Comparison of ENCODE assay signal across 8 cellular contexts in genomic region chr22:44026630-44027511, GRCh38. TPM values are rescaled to one million over a fixed set of nuclear protein-coding genes. Genes with fewer than 3 reads are reported as not detected.
DNase-seq lines count a peak whose midpoint lies in the region; ATAC-seq, FAIRE-seq and TF ChIP-seq lines count a peak whose summit lies in the region.

No MANE protein-coding gene starts in this region.

- no peaks in the 10 kb centered on the region; the same call in 1 of the 2 replicates for H3K79me1 ChIP-seq in H1 (ENCODE audit: low read depth, low read length)

- POLR2A ChIA-PET in activated CD4-positive, alpha-beta T cell treated with anti-CD3 and anti-CD28 coated beads for 36 hours (lab: Charles Lee), result interaction anchor here (0.6 kb wide), 1 partner anchor 33 kb away, joined by 3 read pairs; no protein-coding TSS in a partner anchor
- POLR2A ChIA-PET in H1 (lab: Charles Lee; ENCODE audit: partially characterized antibody), result no interaction called here

- H3K4me1 Mint-ChIP-seq in activated naive CD4-positive, alpha-beta T cell treated with anti-CD3 and anti-CD28 coated beads for 36 hours (ENCODE audit: low read depth), result peaks cover 39% of the 10 kb centered on the region
- H3K4me1 Mint-ChIP-seq in activated CD4-positive, alpha-beta T cell treated with anti-CD3 and anti-CD28 coated beads for 36 hours, result peaks cover 41% of the 10 kb centered on the region

- H2BK12ac ChIP-seq in H1 (ENCODE audit: low read depth, low read length), result 0 out of 2 replicates have a peak overlapping the region, but pooled peaks have one; percentile 17

- H3K4me3 ChIP-seq in H1 (ENCODE audit: extremely low read depth in 1 of 4, insufficient read depth in 2 of 4, low read depth in 3 of 4, low read length in 4 of 4) (no peak overlapping the region), pancreas (no peak overlapping the region), tibial artery (peak overlapping the region; percentile 7 to 15)

- H3K4me3 Mint-ChIP-seq in activated naive CD4-positive, alpha-beta T cell treated with anti-CD3 and anti-CD28 coated beads for 36 hours, result peak overlapping the region; percentile 67
- peak overlapping the region; percentile 78 for H3K4me3 Mint-ChIP-seq in activated CD4-positive, alpha-beta T cell treated with anti-CD3 and anti-CD28 coated beads for 36 hours

- ATAC-seq in HG03521 (IDR thresholded peaks at IDR 0.05; ENCODE audit: unreplicated experiment), result peak; percentile 48
- peak; percentile 76 for ATAC-seq in activated CD4-positive, alpha-beta T cell treated with anti-CD3 and anti-CD28 coated beads for 36 hours
- peak in 3 of 4 donors; percentile 17 to 65 (median 52) for ATAC-seq in pancreas

- H2BK15ac ChIP-seq in H1 (ENCODE audit: low read length), result no peak overlapping the region

- no peak for TF ChIP-seq POLR2A in H1 (IDR thresholded peaks at IDR 0.05; ENCODE audit: control extremely low read depth in 1 of 2, low read depth in 2 of 2, low read length in 2 of 2)

- no peak overlapping the region for H3K23ac ChIP-seq in H1 (ENCODE audit: insufficient read length)

- H3K36me3 Mint-ChIP-seq in activated naive CD4-positive, alpha-beta T cell treated with anti-CD3 and anti-CD28 coated beads for 36 hours (ENCODE audit: low read depth), result peaks cover 2% of the 10 kb centered on the region
- peaks cover 2% of the 10 kb centered on the region for H3K36me3 Mint-ChIP-seq in activated CD4-positive, alpha-beta T cell treated with anti-CD3 and anti-CD28 coated beads for 36 hours (ENCODE audit: low read depth)

- FAIRE-seq in H1 (lab: Jason Lieb, UNC) (no peak), pancreas (lab: Jason Lieb, UNC) (no peak)

- H3K9ac ChIP-seq in H1 (replicated peaks in 1 of 4; ENCODE audit: extremely low read depth in 1 of 4, low read depth in 3 of 4, low read length in 3 of 4), result 0 out of 7 replicates have a peak overlapping the region, but pooled peaks of 1 of the 4 experiments have one; percentile 1

- H3K27ac Mint-ChIP-seq in activated naive CD4-positive, alpha-beta T cell treated with anti-CD3 and anti-CD28 coated beads for 36 hours, result peak overlapping the region; percentile 86
- H3K27ac Mint-ChIP-seq in activated CD4-positive, alpha-beta T cell treated with anti-CD3 and anti-CD28 coated beads for 36 hours, result peak overlapping the region; percentile 93

- H4K20me1 ChIP-seq in H1 (replicated peaks in 1 of 2; ENCODE audit: control insufficient read depth in 1 of 2, insufficient read depth in 2 of 2, low read length in 2 of 2), result no peaks in the 10 kb centered on the region

- 88% methylated on average over 25 of the region's 28 CpGs; no CpG with 5 or more reads in 1 of the 2 experiments for WGBS in H1 (ENCODE audit: extremely low coverage in 1 of 2, insufficient coverage in 1 of 2, insufficient read length in 1 of 2, insufficient replicate concordance in 2 of 2, low coverage in 1 of 2, low lambda C conversion rate in 2 of 2, missing lambda C conversion rate in 1 of 2), 2 experiments
- WGBS in pancreas, 2 donors, result 75 to 78% methylated on average over 28 of the region's 28 CpGs

- no peak overlapping the region for H3K18ac ChIP-seq in H1 (ENCODE audit: extremely low read depth, low read length)

- H2BK5ac ChIP-seq in H1 (ENCODE audit: low read depth, low read length), result no peak overlapping the region

- peaks cover 3% of the 10 kb centered on the region; the same call in 1 of the 2 replicates for H3K23me2 ChIP-seq in H1 (ENCODE audit: low read depth, low read length)

- no peak overlapping the region for H4K5ac ChIP-seq in H1 (ENCODE audit: insufficient read length, low read depth, low read length)

- no peak overlapping the region for H2AFZ ChIP-seq in H1 (ENCODE audit: low read length)

- TF ChIP-seq CTCF in H1 (IDR thresholded peaks at IDR 0.05; ENCODE audit: control extremely low read depth in 1 of 3, insufficient read depth in 1 of 3, low read depth in 1 of 3, low read length in 3 of 3) (no peak), pancreas (IDR thresholded peaks at IDR 0.05) (no peak), tibial artery (IDR thresholded peaks at IDR 0.05) (no peak)

- no peaks in the 10 kb centered on the region for H3K79me2 ChIP-seq in H1 (ENCODE audit: control insufficient read depth in 1 of 2, insufficient read depth in 2 of 2, low read length in 2 of 2)

- no peak overlapping the region for H3K56ac ChIP-seq in H1 (replicated peaks; ENCODE audit: insufficient read length, low read depth, low read length)

- TF ChIP-seq EP300 in H1 (IDR thresholded peaks at IDR 0.05; ENCODE audit: borderline replicate concordance in 1 of 2, low read depth in 2 of 2, low read length in 2 of 2), result no peak

- H3K36me3 ChIP-seq in H1 (ENCODE audit: control insufficient read depth in 2 of 4, insufficient read depth in 4 of 4, low read length in 3 of 4) (no peaks in the 10 kb centered on the region), pancreas (no peaks in the 10 kb centered on the region), tibial artery (no peaks in the 10 kb centered on the region)

- peak overlapping the region; percentile 54 for H4K91ac ChIP-seq in H1 (replicated peaks; ENCODE audit: insufficient read length, low read length)

- H3K27me3 ChIP-seq in H1 (replicated peaks in 1 of 4; ENCODE audit: control insufficient read depth in 3 of 4, extremely low read depth in 1 of 4, insufficient read depth in 3 of 4, low read length in 3 of 4) (peaks cover 0 to 8% (median 3%) of the 10 kb centered on the region in 4 experiments; a peak in 4 of 7 replicates), pancreas (no peaks in the 10 kb centered on the region), tibial artery (peaks cover 0 to 29% of the 10 kb centered on the region in 2 donors)

- H3K4me1 ChIP-seq in H1 (replicated peaks in 1 of 4; ENCODE audit: control insufficient read depth in 3 of 4, insufficient read depth in 4 of 4, low read length in 3 of 4) (peaks cover 0 to 14% (median 2%) of the 10 kb centered on the region in 4 experiments; a peak in 4 of 7 replicates), pancreas (peaks cover 0 to 3% (median 0%) of the 10 kb centered on the region in 3 donors), tibial artery (peaks cover 0 to 12% (median 7%) of the 10 kb centered on the region in 4 donors)

- no peaks in the 10 kb centered on the region for H3K9me3 ChIP-seq in H1 (ENCODE audit: insufficient read depth in 2 of 2, low read depth in 1 of 2, low read length in 1 of 2)
- no peaks in the 10 kb centered on the region for H3K9me3 ChIP-seq in pancreas
- no peaks in the 10 kb centered on the region for H3K9me3 ChIP-seq in tibial artery

- H2BK120ac ChIP-seq in H1 (replicated peaks; ENCODE audit: low read depth, low read length), result no peak overlapping the region

- peak overlapping the region; percentile 93; the same call in 1 of the 2 replicates for H2AK5ac ChIP-seq in H1 (ENCODE audit: low read depth, low read length)

- H3K27me3 Mint-ChIP-seq in activated naive CD4-positive, alpha-beta T cell treated with anti-CD3 and anti-CD28 coated beads for 36 hours (ENCODE audit: low read depth), result peaks cover 22% of the 10 kb centered on the region
- H3K27me3 Mint-ChIP-seq in activated CD4-positive, alpha-beta T cell treated with anti-CD3 and anti-CD28 coated beads for 36 hours, result peaks cover 9% of the 10 kb centered on the region

- no peak overlapping the region for H3K4me2 ChIP-seq in H1 (ENCODE audit: insufficient read depth in 1 of 2, low read depth in 2 of 2, low read length in 2 of 2)

- DNase-seq in activated naive CD4-positive, alpha-beta T cell treated with anti-CD3 and anti-CD28 coated beads for 36 hours, result peak; percentile 82
- no peak for DNase-seq in activated naive CD4-positive, alpha-beta T cell treated with anti-CD3 and anti-CD28 coated beads, Interleukin-2, amount 50 U/mL, for 16 hours
- DNase-seq in activated CD4-positive, alpha-beta T cell treated with anti-CD3 and anti-CD28 coated beads for 36 hours, result peak; percentile 86
- DNase-seq in H1 (ENCODE audit: low read depth in 1 of 2, low spot score in 2 of 2), result no peak
- peak in 3 of 6 donors; percentile 9 to 70 (median 68) for DNase-seq in pancreas
- DNase-seq in tibial artery, result peak; percentile 84 to 86
- no peak for DNase-seq in middle frontal gyrus (ENCODE audit: extremely low spot score, low spot score)

- H3K9me3 Mint-ChIP-seq in activated naive CD4-positive, alpha-beta T cell treated with anti-CD3 and anti-CD28 coated beads for 36 hours, result no peaks in the 10 kb centered on the region
- H3K9me3 Mint-ChIP-seq in activated CD4-positive, alpha-beta T cell treated with anti-CD3 and anti-CD28 coated beads for 36 hours (ENCODE audit: low read depth), result no peaks in the 10 kb centered on the region

- H3K14ac ChIP-seq in H1 (ENCODE audit: insufficient read length), result no peak overlapping the region

- H3K27ac ChIP-seq in H1 (ENCODE audit: low read depth, low read length), result no peak overlapping the region
- H3K27ac ChIP-seq in pancreas, result peak overlapping the region in 3 of 4 donors; percentile 28 to 71 (median 50)
- H3K27ac ChIP-seq in tibial artery, result peak overlapping the region; percentile 41

- H3K4ac ChIP-seq in H1 (replicated peaks; ENCODE audit: insufficient read length, low read depth, low read length), result no peak overlapping the region

- H2BK20ac ChIP-seq in H1 (ENCODE audit: low read length), result no peak overlapping the region

- CTCF ChIA-PET in activated naive CD4-positive, alpha-beta T cell treated with anti-CD3 and anti-CD28 coated beads for 36 hours (lab: Charles Lee), result interaction anchor here (2.7 kb wide), 1 partner anchor 33 kb away, joined by 12 read pairs; no protein-coding TSS in a partner anchor
- CTCF ChIA-PET in activated CD4-positive, alpha-beta T cell treated with anti-CD3 and anti-CD28 coated beads for 36 hours (lab: Charles Lee), result interaction anchor here (0.5 to 1.3 kb wide), 3 partner anchors 34 to 599 kb away, joined by 3 to 6 read pairs (median 3); partner anchors contain the start of gene SAMM50
- CTCF ChIA-PET in H1 (lab: Charles Lee; ENCODE audit: partially characterized antibody), result interaction anchor here (0.8 to 3.3 kb wide), 6 partner anchors 12 to 101 kb away, joined by 3 to 13 read pairs (median 4); no protein-coding TSS in a partner anchor

- intact Hi-C loops in activated naive CD4-positive, alpha-beta T cell treated with anti-CD3 and anti-CD28 coated beads for 36 hours (cut with micrococcal nuclease), result loop anchor here (5.0 kb wide), 1 partner anchor 155 kb away; the partner anchor contains the start of gene PARVG
- intact Hi-C loops in activated CD4-positive, alpha-beta T cell treated with anti-CD3 and anti-CD28 coated beads for 36 hours (cut with DNase I, micrococcal nuclease), result loop anchor here in 1 of 2 experiments (5.0 kb wide), 1 partner anchor 155 kb away; the partner anchor contains the start of gene PARVG
- intact Hi-C loops in pancreas (cut with DNase I), result no loop called here
- intact Hi-C loops in tibial artery (cut with DNase I; ENCODE audit: low total_unique reads), result no loop called here

- TF ChIP-seq RAD21 in H1 (IDR thresholded peaks at IDR 0.05 in 1 of 2, conservative IDR thresholded peaks at IDR 0.05 in 1 of 2; ENCODE audit: low read depth in 2 of 2, low read length in 2 of 2), result no peak

- peak overlapping the region; percentile 76 for H4K8ac ChIP-seq in H1 (ENCODE audit: extremely low read depth, insufficient read depth, low read length)

RNA-seq across cellular contexts. Expression of gene PARVB, which starts 2.8 kb away (rescaled TPM):
- total RNA-seq in activated naive CD4-positive, alpha-beta T cell treated with anti-CD3 and anti-CD28 coated beads for 36 hours, result 10 to 100 TPM; 37.2 to 37.6 TPM
- 10 to 100 TPM; 42.7 to 45.9 TPM for total RNA-seq in activated CD4-positive, alpha-beta T cell treated with anti-CD3 and anti-CD28 coated beads for 36 hours
- total RNA-seq in H1 (2021; fragmentation: NEBNext Ultra II Directional; extraction: Animal tissue kit (Norgen Biotek cat#: 25700)), result 18.6 and 19.4 TPM in 2 replicates
- polyA plus RNA-seq in H1 (2011; rRNA removed) (14.5 and 18.4 TPM in 2 replicates), pancreas (10 to 100 TPM in 1 of 2 donors, 1 to 10 TPM in 1; 9.2 to 27.3 TPM)
- 17.5 TPM for polyA plus RNA-seq in H1 (2011; cell fraction: cytosol; rRNA removed)
- 14.7 TPM for polyA plus RNA-seq in H1 (2011; cell fraction: nucleus; rRNA removed)
- polyA plus RNA-seq in H1 (2012, experiment 1 of 2), result 10.9 to 16.8 TPM (median 14.0 TPM) in 4 replicates
- 10.7 TPM for polyA plus RNA-seq in H1 (2012, experiment 2 of 2)
- polyA plus RNA-seq in H1 (2013, experiment 1 of 2), result 7.5 TPM
- 7.3 TPM for polyA plus RNA-seq in H1 (2013, experiment 2 of 2)
- polyA minus RNA-seq in H1 (2011; rRNA and poly(A)+ RNA removed), result 7.6 and 7.7 TPM in 2 replicates
- 5.4 TPM for polyA minus RNA-seq in H1 (2011; cell fraction: cytosol; rRNA and poly(A)+ RNA removed)
- polyA minus RNA-seq in H1 (2011; cell fraction: nucleus; rRNA and poly(A)+ RNA removed), result 2.2 TPM
- total RNA-seq in pancreas, result 10 to 100 TPM in 4 of 6 donors, 1 to 10 TPM in 2; 3.8 to 14.3 (median 10.4) TPM

Comparison
In these comparisons a context has a peak if more than half of its experiments do, and no peak if none do; other contexts are left out.
1. DNase-seq: peak in activated naive CD4-positive, alpha-beta T cell treated with anti-CD3 and anti-CD28 coated beads for 36 hours (single experiment), activated CD4-positive, alpha-beta T cell treated with anti-CD3 and anti-CD28 coated beads for 36 hours (single experiment) and tibial artery (2 of 2); none in activated naive CD4-positive, alpha-beta T cell treated with anti-CD3 and anti-CD28 coated beads, Interleukin-2, amount 50 U/mL, for 16 hours (single experiment), H1 (0 of 2) and middle frontal gyrus (single experiment).
2. H3K4me3 ChIP-seq: peak in tibial artery (2 of 2); none in H1 (0 of 4) and pancreas (0 of 4).
3. Peak in every context shown above with its lines, with median percentiles within 50 percentile points of each other: ATAC-seq.